Comparison of ENCODE assay signal across 15 cellular contexts in genomic region chr1:18891858-18892257, GRCh38. TPM values are rescaled to one million over a fixed set of nuclear protein-coding genes. Genes with fewer than 3 reads are reported as not detected.
DNase-seq lines count a peak whose midpoint lies in the region; FAIRE-seq and TF ChIP-seq lines count a peak whose summit lies in the region.
"Not testable (repeated sequence)": the region's sequence is repeated elsewhere in the genome, so short reads cannot be mapped to it uniquely, and the experiment has no call there.
"Had no signal": no experiment of that assay in that cellular context is flagged by ENCODE, and none has a peak within 500 bp of the region (broad histone marks: within the 10 kb centered on the region; RNA-seq: fewer than 3 reads in every experiment).

No MANE protein-coding gene starts in this region.

- H3K79me1 ChIP-seq in trophoblast cell (ENCODE audit: low read length): peaks cover 35% of the 10 kb centered on the region

- peak overlapping the region; percentile 91 for H2BK5ac ChIP-seq in trophoblast cell (ENCODE audit: low read depth, low read length, poor library complexity)

- peak overlapping the region; percentile 57 for H4K8ac ChIP-seq in trophoblast cell (ENCODE audit: low read depth, low read length)

- peaks cover 12% of the 10 kb centered on the region for H3K4me1 ChIP-seq in astrocyte (ENCODE audit: insufficient read depth, low read length)
- H3K4me1 ChIP-seq in trophoblast cell (ENCODE audit: control insufficient read depth in 1 of 2, insufficient read depth in 2 of 2, low read length in 2 of 2): peaks cover 36 to 45% of the 10 kb centered on the region in 2 experiments

- not testable (repeated sequence) for H3K36me3 Mint-ChIP-seq in astrocyte (ENCODE audit: low read depth, unreplicated experiment); nephron progenitor cell (ENCODE audit: low read depth)
- peaks cover 45% of the 10 kb centered on the region for H3K36me3 Mint-ChIP-seq in dendritic cell treated with granulocyte-macrophage colony-stimulating factor and Interleukin-4, amounts not matched to agents 40 ng/mL and 50 ng/mL, for 4 days (ENCODE audit: low read depth)

- H2BK120ac ChIP-seq in trophoblast cell (ENCODE audit: insufficient read depth, low read length, poor library complexity): peak overlapping the region; percentile 92

- not testable (repeated sequence) for H3K9me3 ChIP-seq in astrocyte (ENCODE audit: insufficient read depth, low read depth, low read length); trophoblast cell (ENCODE audit: insufficient read depth, low read depth, low read length)

- peak overlapping the region; percentile 10 for H3K18ac ChIP-seq in trophoblast cell (ENCODE audit: low read length)

- not testable (repeated sequence) for H2BK12ac ChIP-seq in trophoblast cell (ENCODE audit: low read length)

- H2AFZ ChIP-seq in astrocyte (ENCODE audit: low read depth, low read length); trophoblast cell (ENCODE audit: insufficient read depth, low read length, poor library complexity): not testable (repeated sequence)

- H3K14ac ChIP-seq in trophoblast cell (ENCODE audit: low read length): peak overlapping the region; percentile 78

- intact Hi-C loops in dendritic cell treated with granulocyte-macrophage colony-stimulating factor and Interleukin-4, amounts not matched to agents 40 ng/mL and 50 ng/mL, for 4 days (cut with micrococcal nuclease): not testable (repeated sequence)

- not testable (repeated sequence) for H3K36me3 ChIP-seq in astrocyte (ENCODE audit: insufficient read depth, low read length)
- H3K36me3 ChIP-seq in trophoblast cell (ENCODE audit: control insufficient read depth in 1 of 2, insufficient read depth in 2 of 2, low read length in 2 of 2): peaks cover 11 to 18% of the 10 kb centered on the region in 2 experiments

- not testable (repeated sequence) for H4K20me1 ChIP-seq in astrocyte (ENCODE audit: insufficient read depth, low read length)

- DNase-seq in ELR (ENCODE audit: low read depth): peak; percentile 22
- not testable (repeated sequence) for DNase-seq in RWPE1 (ENCODE audit: low spot score); astrocyte (ENCODE audit: low read depth); nephron progenitor cell
- DNase-seq in foreskin melanocyte: peak; percentile 64
- DNase-seq in trophoblast cell: peak in 1 of 2 donors; percentile 39

- H3K4me3 Mint-ChIP-seq in astrocyte (ENCODE audit: unreplicated experiment); dendritic cell treated with granulocyte-macrophage colony-stimulating factor and Interleukin-4, amounts not matched to agents 40 ng/mL and 50 ng/mL, for 4 days; nephron progenitor cell: not testable (repeated sequence)

- not testable (repeated sequence) for H3K4me2 ChIP-seq in astrocyte (ENCODE audit: low read length)
- H3K4me2 ChIP-seq in trophoblast cell (ENCODE audit: low read length): peak overlapping the region; percentile 20

- peak overlapping the region; percentile 30 for H3K27ac ChIP-seq in RWPE1
- H3K27ac ChIP-seq in astrocyte (ENCODE audit: low read depth, low read length): peak overlapping the region; percentile 9
- peak overlapping the region; percentile 96 for H3K27ac ChIP-seq in trophoblast cell (ENCODE audit: low read depth, low read length)

- WGBS in trophoblast cell (ENCODE audit: extremely low coverage, insufficient coverage, insufficient read length): no CpG with 5 or more reads among the region's 7 CpGs

- not testable (repeated sequence) for H3K23ac ChIP-seq in trophoblast cell (ENCODE audit: low read length)

- not testable (repeated sequence) for H3K27me3 Mint-ChIP-seq in astrocyte (ENCODE audit: low read depth, unreplicated experiment); dendritic cell treated with granulocyte-macrophage colony-stimulating factor and Interleukin-4, amounts not matched to agents 40 ng/mL and 50 ng/mL, for 4 days
- peaks cover 13% of the 10 kb centered on the region for H3K27me3 Mint-ChIP-seq in nephron progenitor cell (ENCODE audit: low read depth, poor library complexity)

- not testable (repeated sequence) for H3K4me3 ChIP-seq in astrocyte (ENCODE audit: insufficient read depth, low read depth, low read length); trophoblast cell (ENCODE audit: low read depth, low read length)

- H3K27ac Mint-ChIP-seq in astrocyte (ENCODE audit: unreplicated experiment) (peak overlapping the region; percentile 83), nephron progenitor cell (peak overlapping the region; percentile 83)
- peak overlapping the region; percentile 1 for H3K27ac Mint-ChIP-seq in dendritic cell treated with granulocyte-macrophage colony-stimulating factor and Interleukin-4, amounts not matched to agents 40 ng/mL and 50 ng/mL, for 4 days

- TF ChIP-seq CTCF in RWPE1 (conservative IDR thresholded peaks at IDR 0.05; ENCODE audit: low read depth); astrocyte (IDR thresholded peaks at IDR 0.05; ENCODE audit: insufficient read depth, low read depth, low read length); nephron progenitor cell (IDR thresholded peaks at IDR 0.05): not testable (repeated sequence)

- not testable (repeated sequence) for H3K27me3 ChIP-seq in astrocyte (ENCODE audit: insufficient read depth, low read length); trophoblast cell (ENCODE audit: insufficient read depth, low read length)

- peak overlapping the region; percentile 39 for H3K9ac ChIP-seq in astrocyte (ENCODE audit: low read length)
- H3K9ac ChIP-seq in trophoblast cell (ENCODE audit: low read length): not testable (repeated sequence)

- H3K79me2 ChIP-seq in astrocyte (ENCODE audit: insufficient read depth, low read length); trophoblast cell (ENCODE audit: control insufficient read depth, insufficient read depth, low read length, poor library complexity): not testable (repeated sequence)

- H3K9me3 Mint-ChIP-seq in astrocyte (ENCODE audit: unreplicated experiment); dendritic cell treated with granulocyte-macrophage colony-stimulating factor and Interleukin-4, amounts not matched to agents 40 ng/mL and 50 ng/mL, for 4 days; nephron progenitor cell: not testable (repeated sequence)

- H4K12ac ChIP-seq in trophoblast cell (ENCODE audit: low read depth, low read length): not testable (repeated sequence)

- H4K91ac ChIP-seq in trophoblast cell (ENCODE audit: low read depth, low read length): peak overlapping the region; percentile 97

- CTCF ChIA-PET in RWPE1 (lab: Yijun Ruan, JAX): interaction anchor here (1.6 kb wide), 1 partner anchor 15 kb away, joined by 7 read pairs; no protein-coding TSS in a partner anchor

- not testable (repeated sequence) for FAIRE-seq in astrocyte (lab: Jason Lieb, UNC)

- H3K4me1 Mint-ChIP-seq in astrocyte (ENCODE audit: low read depth, unreplicated experiment) (peaks cover 12% of the 10 kb centered on the region), nephron progenitor cell (peaks cover 11% of the 10 kb centered on the region)
- H3K4me1 Mint-ChIP-seq in dendritic cell treated with granulocyte-macrophage colony-stimulating factor and Interleukin-4, amounts not matched to agents 40 ng/mL and 50 ng/mL, for 4 days (ENCODE audit: low read depth): peaks cover 28% of the 10 kb centered on the region

- H2AK5ac ChIP-seq in trophoblast cell (ENCODE audit: low read length): peak overlapping the region; percentile 91

- POLR2A ChIA-PET in RWPE1 (lab: Yijun Ruan, JAX; ENCODE audit: low non-redundant PET): not testable (repeated sequence)

- peak overlapping the region; percentile 10 for H3K4ac ChIP-seq in trophoblast cell (ENCODE audit: low read depth, low read length)

RNA-seq across cellular contexts. Expression of gene ALDH4A1, which starts 10.5 kb away (rescaled TPM):
- 10.4 and 13.8 TPM in 2 replicates for total RNA-seq in astrocyte
- 34.2 and 35.7 TPM in 2 replicates for polyA plus RNA-seq in trophoblast cell (2013)

RNA-seq across cellular contexts. Expression of gene TAS1R2, which starts 32.4 kb away (rescaled TPM):
- total RNA-seq in astrocyte: not detected in 2 replicates
- polyA plus RNA-seq in trophoblast cell (2013): 0.01 TPM in 1 of 2 replicates, not detected in the other
- total RNA-seq: CD8-positive, alpha-beta T cell; G401; GM12878; HT-29 had no signal
- polyA plus RNA-seq: A549, AG04450, CD14-positive monocyte, GM12878, IgD-negative memory B cell had no signal

Comparison
In these comparisons a context has a peak if more than half of its experiments do, and no peak if none do; other contexts are left out.
1. H3K27ac ChIP-seq: peak in every context shown above with its lines; median percentile 96 in trophoblast cell; 30 in RWPE1; 9 in astrocyte.
2. H3K27ac Mint-ChIP-seq: peak in every context shown above with its lines; median percentile 83 in astrocyte; 83 in nephron progenitor cell; 1 in dendritic cell treated with granulocyte-macrophage colony-stimulating factor and Interleukin-4, amounts not matched to agents 40 ng/mL and 50 ng/mL, for 4 days.